In genomic region chr7:46239856-46240255, GRCh38 we compare ENCODE assay signal across 35 cellular contexts.
"Had no signal": no experiment of that assay in that cellular context is flagged by ENCODE, and none has a peak within 500 bp of the region (broad histone marks: within the 10 kb centered on the region; RNA-seq: fewer than 3 reads in every experiment).

No MANE protein-coding gene starts in this region.

- H3K4me3 Mint-ChIP-seq: activated B cell treated with CpG ODN at 0.5 μM for 24 hours; activated CD4-positive, alpha-beta memory T cell treated with anti-CD3 and anti-CD28 coated beads for 36 hours; activated CD4-positive, alpha-beta T cell treated with anti-CD3 and anti-CD28 coated beads, Interleukin-2, amount 10 ng/mL, durations not matched to agents 24 days and 14 days; activated CD8-positive, alpha-beta memory T cell treated with anti-CD3 and anti-CD28 coated beads, Interleukin-2, amount 10 ng/mL, durations not matched to agents 7 days and 5 days; activated CD8-positive, alpha-beta T cell treated with anti-CD3 and anti-CD28 coated beads, Interleukin-2, amount 10 ng/mL, durations not matched to agents 7 days and 5 days; activated naive CD4-positive, alpha-beta T cell treated with anti-CD3 and anti-CD28 coated beads for 36 hours; activated naive CD4-positive, alpha-beta T cell treated with anti-CD3 and anti-CD28 coated beads, Interleukin-2, amount 50 U/mL, for 24 hours; activated naive CD8-positive, alpha-beta T cell treated with anti-CD3 and anti-CD28 coated beads for 36 hours; activated naive CD8-positive, alpha-beta T cell treated with anti-CD3 and anti-CD28 coated beads, Interleukin-2, amount 50 U/mL, for 24 hours; activated T-helper 1 cell treated with anti-CD3 and anti-CD28 coated beads, Interleukin-12 subunit alpha, Interleukin-12 subunit beta, Interleukin-2, Interleukin-4 antibody, amounts not matched to agents 30 ng/mL and 10 ng/mL and 1 ng/mL, durations not matched to agents 14 hours and 24 hours and 36 hours; brain; T-helper 17 cell; T-helper 2 cell treated with Interferon-gamma antibody and Interleukin-4, amounts not matched to agents 5 μg/mL and 100 μg/mL, for 36 hours had no signal

- H3K9me3 Mint-ChIP-seq: activated B cell treated with CpG ODN at 0.5 μM for 24 hours; activated CD4-positive, alpha-beta memory T cell treated with anti-CD3 and anti-CD28 coated beads for 36 hours; activated CD4-positive, alpha-beta T cell treated with anti-CD3 and anti-CD28 coated beads, Interleukin-2, amount 10 ng/mL, durations not matched to agents 24 days and 14 days; activated naive CD4-positive, alpha-beta T cell treated with anti-CD3 and anti-CD28 coated beads for 36 hours; activated naive CD4-positive, alpha-beta T cell treated with anti-CD3 and anti-CD28 coated beads, Interleukin-2, amount 50 U/mL, for 24 hours; activated naive CD8-positive, alpha-beta T cell treated with anti-CD3 and anti-CD28 coated beads for 36 hours; activated T-helper 1 cell treated with anti-CD3 and anti-CD28 coated beads, Interleukin-12 subunit alpha, Interleukin-12 subunit beta, Interleukin-2, Interleukin-4 antibody, amounts not matched to agents 30 ng/mL and 10 ng/mL and 1 ng/mL, durations not matched to agents 14 hours and 24 hours and 36 hours; activated T-helper 2 cell treated with anti-CD3 and anti-CD28 coated beads, Interferon-gamma antibody, Interleukin-2, Interleukin-4, amounts not matched to agents 10 μg/mL and 5 μg/mL and 100 μg/mL, durations not matched to agents 14 hours and 24 hours and 36 hours; T-helper 2 cell treated with Interferon-gamma antibody and Interleukin-4, amounts not matched to agents 5 μg/mL and 100 μg/mL, for 36 hours had no signal

- H3K27me3 ChIP-seq: adrenal gland, breast epithelium, cardiac muscle cell, colonic mucosa, esophagus squamous epithelium, gastroesophageal sphincter, heart right ventricle had no signal

- ATAC-seq: activated CD4-positive, CD25-positive, alpha-beta regulatory T cell treated with anti-CD3 and anti-CD28 coated beads, Interleukin-2, amount 50 U/mL, for 24 hours; activated CD8-positive, alpha-beta memory T cell treated with anti-CD3 and anti-CD28 coated beads, Interleukin-2, amount 10 ng/mL, durations not matched to agents 7 days and 5 days; activated CD8-positive, alpha-beta T cell treated with anti-CD3 and anti-CD28 coated beads, Interleukin-2, amount 10 ng/mL, durations not matched to agents 7 days and 5 days; activated naive CD8-positive, alpha-beta T cell treated with anti-CD3 and anti-CD28 coated beads, Interleukin-2, amount 50 U/mL, for 24 hours; gastroesophageal sphincter; heart right ventricle; T-helper 17 cell had no signal

- H3K36me3 ChIP-seq: adrenal gland, breast epithelium, cardiac muscle cell, colonic mucosa, esophagus squamous epithelium, gastroesophageal sphincter, heart right ventricle, WERI-Rb-1 had no signal

- H3K27ac ChIP-seq: adrenal gland, breast epithelium, cardiac muscle cell, colonic mucosa, epithelial cell of prostate, esophagus squamous epithelium, gastroesophageal sphincter, heart right ventricle, WERI-Rb-1 had no signal

- H3K4me1 Mint-ChIP-seq: activated B cell treated with CpG ODN at 0.5 μM for 24 hours; activated CD4-positive, alpha-beta T cell treated with anti-CD3 and anti-CD28 coated beads, Interleukin-2, amount 10 ng/mL, durations not matched to agents 24 days and 14 days; activated CD8-positive, alpha-beta memory T cell treated with anti-CD3 and anti-CD28 coated beads, Interleukin-2, amount 10 ng/mL, durations not matched to agents 7 days and 5 days; activated naive CD4-positive, alpha-beta T cell treated with anti-CD3 and anti-CD28 coated beads, Interleukin-2, amount 50 U/mL, for 24 hours; activated naive CD8-positive, alpha-beta T cell treated with anti-CD3 and anti-CD28 coated beads for 36 hours; activated naive CD8-positive, alpha-beta T cell treated with anti-CD3 and anti-CD28 coated beads, Interleukin-2, amount 50 U/mL, for 24 hours; T-helper 17 cell had no signal

- DNase-seq: activated B cell treated with CpG ODN at 0.5 μM for 24 hours; activated CD4-positive, alpha-beta memory T cell treated with anti-CD3 and anti-CD28 coated beads for 36 hours; activated CD4-positive, alpha-beta T cell treated with anti-CD3 and anti-CD28 coated beads, Interleukin-2, amount 10 ng/mL, durations not matched to agents 24 days and 14 days; activated CD8-positive, alpha-beta memory T cell treated with anti-CD3 and anti-CD28 coated beads, Interleukin-2, amount 10 ng/mL, durations not matched to agents 7 days and 5 days; activated CD8-positive, alpha-beta memory T cell treated with anti-CD3 and anti-CD28 coated beads, Interleukin-2, amount 50 U/mL, for 4 hours; activated CD8-positive, alpha-beta T cell treated with anti-CD3 and anti-CD28 coated beads, Interleukin-2, amount 10 ng/mL, durations not matched to agents 7 days and 5 days; activated effector memory CD4-positive, alpha-beta T cell treated with anti-CD3 and anti-CD28 coated beads, Interleukin-2, amount 50 U/mL, for 16 hours; activated naive CD4-positive, alpha-beta T cell treated with anti-CD3 and anti-CD28 coated beads for 36 hours; activated naive CD8-positive, alpha-beta T cell treated with anti-CD3 and anti-CD28 coated beads for 36 hours; activated naive CD8-positive, alpha-beta T cell treated with anti-CD3 and anti-CD28 coated beads, Interleukin-2, amount 50 U/mL, for 24 hours; activated T-cell treated with anti-CD3 and anti-CD28 coated beads, Interleukin-2, amount 50 U/mL, for 1 hour; activated T-cell treated with anti-CD3 and anti-CD28 coated beads, Interleukin-2, amount 50 U/mL, for 48 hours; adrenal gland; amygdala; aorta; central memory CD4-positive, alpha-beta T cell; cerebellar nuclear complex; colonic mucosa; effector CD8-positive, alpha-beta T cell; esophagus squamous epithelium; foreskin melanocyte; heart right ventricle; T-helper 17 cell; T1000; WERI-Rb-1 had no signal

- H3K4me1 ChIP-seq: adrenal gland, breast epithelium, colonic mucosa, esophagus squamous epithelium, gastroesophageal sphincter had no signal

- H3K27me3 Mint-ChIP-seq: activated B cell treated with CpG ODN at 0.5 μM for 24 hours; activated CD4-positive, alpha-beta memory T cell treated with anti-CD3 and anti-CD28 coated beads for 36 hours; activated CD4-positive, alpha-beta T cell treated with anti-CD3 and anti-CD28 coated beads, Interleukin-2, amount 10 ng/mL, durations not matched to agents 24 days and 14 days; activated CD8-positive, alpha-beta memory T cell treated with anti-CD3 and anti-CD28 coated beads, Interleukin-2, amount 10 ng/mL, durations not matched to agents 7 days and 5 days; activated naive CD8-positive, alpha-beta T cell treated with anti-CD3 and anti-CD28 coated beads, Interleukin-2, amount 50 U/mL, for 24 hours; brain; T-helper 17 cell had no signal

- H3K4me3 ChIP-seq: adrenal gland, breast epithelium, cardiac muscle cell, colonic mucosa, esophagus squamous epithelium, gastroesophageal sphincter, heart right ventricle had no signal

- H3K9me3 ChIP-seq: adrenal gland, colonic mucosa, esophagus squamous epithelium had no signal

- H3K36me3 Mint-ChIP-seq: activated CD4-positive, alpha-beta memory T cell treated with anti-CD3 and anti-CD28 coated beads for 36 hours; activated CD8-positive, alpha-beta memory T cell treated with anti-CD3 and anti-CD28 coated beads, Interleukin-2, amount 10 ng/mL, durations not matched to agents 7 days and 5 days; activated naive CD4-positive, alpha-beta T cell treated with anti-CD3 and anti-CD28 coated beads, Interleukin-2, amount 50 U/mL, for 24 hours; activated naive CD8-positive, alpha-beta T cell treated with anti-CD3 and anti-CD28 coated beads for 36 hours; brain had no signal

- H3K27ac Mint-ChIP-seq: activated B cell treated with CpG ODN at 0.5 μM for 24 hours; activated CD4-positive, alpha-beta memory T cell treated with anti-CD3 and anti-CD28 coated beads for 36 hours; activated CD4-positive, alpha-beta T cell treated with anti-CD3 and anti-CD28 coated beads, Interleukin-2, amount 10 ng/mL, durations not matched to agents 24 days and 14 days; activated CD8-positive, alpha-beta memory T cell treated with anti-CD3 and anti-CD28 coated beads, Interleukin-2, amount 10 ng/mL, durations not matched to agents 7 days and 5 days; activated CD8-positive, alpha-beta T cell treated with anti-CD3 and anti-CD28 coated beads, Interleukin-2, amount 10 ng/mL, durations not matched to agents 7 days and 5 days; activated naive CD4-positive, alpha-beta T cell treated with anti-CD3 and anti-CD28 coated beads for 36 hours; activated naive CD4-positive, alpha-beta T cell treated with anti-CD3 and anti-CD28 coated beads, Interleukin-2, amount 50 U/mL, for 24 hours; activated naive CD8-positive, alpha-beta T cell treated with anti-CD3 and anti-CD28 coated beads for 36 hours; activated naive CD8-positive, alpha-beta T cell treated with anti-CD3 and anti-CD28 coated beads, Interleukin-2, amount 50 U/mL, for 24 hours; activated T-helper 1 cell treated with anti-CD3 and anti-CD28 coated beads, Interleukin-12 subunit alpha, Interleukin-12 subunit beta, Interleukin-2, Interleukin-4 antibody, amounts not matched to agents 30 ng/mL and 10 ng/mL and 1 ng/mL, durations not matched to agents 14 hours and 24 hours and 36 hours; activated T-helper 2 cell treated with anti-CD3 and anti-CD28 coated beads, Interferon-gamma antibody, Interleukin-2, Interleukin-4, amounts not matched to agents 10 μg/mL and 5 μg/mL and 100 μg/mL, durations not matched to agents 14 hours and 24 hours and 36 hours; brain; T-helper 17 cell; T-helper 2 cell treated with Interferon-gamma antibody and Interleukin-4, amounts not matched to agents 5 μg/mL and 100 μg/mL, for 36 hours had no signal
